ENCODE assay signal across 9 cellular contexts in genomic region chr13:97226013-97226412, GRCh38. TPM values are rescaled to one million over a fixed set of nuclear protein-coding genes. Genes with fewer than 3 reads are reported as not detected.
DNase-seq lines count a peak whose midpoint lies in the region; ATAC-seq and TF ChIP-seq lines count a peak whose summit lies in the region.
"Had no signal": no experiment of that assay in that cellular context is flagged by ENCODE, and none has a peak within 500 bp of the region (broad histone marks: within the 10 kb centered on the region; RNA-seq: fewer than 3 reads in every experiment).

No MANE protein-coding gene starts in this region.

- H3K4me3 Mint-ChIP-seq in activated naive CD4-positive, alpha-beta T cell treated with anti-CD3 and anti-CD28 coated beads, Interleukin-2, amount 50 U/mL, for 24 hours, result peak overlapping the region; percentile 85

- peaks cover 69% of the 10 kb centered on the region for H3K4me1 Mint-ChIP-seq in activated naive CD4-positive, alpha-beta T cell treated with anti-CD3 and anti-CD28 coated beads, Interleukin-2, amount 50 U/mL, for 24 hours

- TF ChIP-seq CTCF in ascending aorta (IDR thresholded peaks at IDR 0.05), result no peak
- TF ChIP-seq CTCF in lower lobe of right lung (IDR thresholded peaks at IDR 0.05), result no peak
- no peak for TF ChIP-seq CTCF in upper lobe of left lung (IDR thresholded peaks at IDR 0.05)

- H3K9me3 ChIP-seq in ascending aorta, result no peaks in the 10 kb centered on the region
- no peaks in the 10 kb centered on the region for H3K9me3 ChIP-seq in lower lobe of right lung
- no peaks in the 10 kb centered on the region for H3K9me3 ChIP-seq in upper lobe of left lung

- H3K36me3 Mint-ChIP-seq in activated naive CD4-positive, alpha-beta T cell treated with anti-CD3 and anti-CD28 coated beads, Interleukin-2, amount 50 U/mL, for 24 hours, result peaks cover 3% of the 10 kb centered on the region

- WGBS in upper lobe of left lung, 2 donors, result 32 to 60% methylated on average over 8 of the region's 8 CpGs

- H3K27me3 ChIP-seq in ascending aorta (no peaks in the 10 kb centered on the region), lower lobe of right lung (ENCODE audit: low read depth) (no peaks in the 10 kb centered on the region), upper lobe of left lung (no peaks in the 10 kb centered on the region)

- DNase-seq in activated naive CD4-positive, alpha-beta T cell treated with Interleukin-2 at 50 U/mL for 16 hours, result no peak
- DNase-seq in ascending aorta (ENCODE audit: low spot score in 2 of 2) (no peak), lower lobe of right lung (no peak), upper lobe of left lung (no peak), NOMO-1 treated with DMSO at 0.1 percent for 48 hours (lab: John Stamatoyannopoulos, UW; ENCODE audit: unreplicated experiment) (no peak), NCI-H2171 treated with DMSO at 0.1 percent for 48 hours (lab: John Stamatoyannopoulos, UW) (no peak)
- DNase-seq: NCI-H1694 treated with DMSO at 0.1 percent for 48 hours had no signal

- ATAC-seq in lower lobe of right lung (no peak), upper lobe of left lung (ENCODE audit: low FRiP score in 2 of 2) (no peak), GM18867 (IDR thresholded peaks at IDR 0.05; ENCODE audit: unreplicated experiment) (no peak)

- peak overlapping the region; percentile 72 to 78 for H3K4me3 ChIP-seq in ascending aorta
- peak overlapping the region; percentile 68 for H3K4me3 ChIP-seq in lower lobe of right lung
- peak overlapping the region in 3 of 4 donors; percentile 56 to 70 (median 59) for H3K4me3 ChIP-seq in upper lobe of left lung

- H3K27ac Mint-ChIP-seq in activated naive CD4-positive, alpha-beta T cell treated with anti-CD3 and anti-CD28 coated beads, Interleukin-2, amount 50 U/mL, for 24 hours, result peak overlapping the region; percentile 71

- H3K36me3 ChIP-seq in ascending aorta (no peaks in the 10 kb centered on the region), lower lobe of right lung (no peaks in the 10 kb centered on the region), upper lobe of left lung (no peaks in the 10 kb centered on the region)

- intact Hi-C loops in ascending aorta (cut with DNase I), result loop anchor here (2.0 to 10.0 kb wide), 3 partner anchors 31 to 1171 kb away; partner anchors contain the start of gene UGGT2
- intact Hi-C loops in lower lobe of right lung (cut with DNase I), result loop anchor here (10.0 kb wide), 1 partner anchor 111 kb away; no protein-coding TSS in a partner anchor

- TF ChIP-seq POLR2A in upper lobe of left lung (IDR thresholded peaks at IDR 0.05), result no peak

- no peaks in the 10 kb centered on the region for H3K27me3 Mint-ChIP-seq in activated naive CD4-positive, alpha-beta T cell treated with anti-CD3 and anti-CD28 coated beads, Interleukin-2, amount 50 U/mL, for 24 hours

- H3K4me1 ChIP-seq in ascending aorta (peaks cover 0 to 31% of the 10 kb centered on the region in 2 donors), lower lobe of right lung (peaks cover 75% of the 10 kb centered on the region), upper lobe of left lung (peaks cover 46 to 70% (median 50%) of the 10 kb centered on the region in 4 donors)

- H3K27ac ChIP-seq in ascending aorta, result peak overlapping the region; percentile 80 to 83
- peak overlapping the region; percentile 91 for H3K27ac ChIP-seq in lower lobe of right lung
- H3K27ac ChIP-seq in upper lobe of left lung, result peak overlapping the region; percentile 82 to 92 (median 90)

- H3K9me3 Mint-ChIP-seq in activated naive CD4-positive, alpha-beta T cell treated with anti-CD3 and anti-CD28 coated beads, Interleukin-2, amount 50 U/mL, for 24 hours, result no peaks in the 10 kb centered on the region

- TF ChIP-seq EP300 in upper lobe of left lung (IDR thresholded peaks at IDR 0.05), result no peak

RNA-seq across cellular contexts. Expression of gene MBNL2, which starts 3.9 kb away (rescaled TPM):
- total RNA-seq in ascending aorta (38.7 TPM), lower lobe of right lung (58.2 TPM), upper lobe of left lung (10 to 100 TPM; 40.9 to 78.4 (median 51.3) TPM)
